ENCODE assay signal across 33 cellular contexts in genomic region chr1:117559985-117560384, GRCh38. TPM values are rescaled to one million over a fixed set of nuclear protein-coding genes. Genes with fewer than 3 reads are reported as not detected.
A peak's percentile ranks its signal among the peaks of the same experiment; 100 is the strongest.
DNase-seq lines count a peak whose midpoint lies in the region; ATAC-seq, FAIRE-seq and TF ChIP-seq lines count a peak whose summit lies in the region.
"Had no signal": no experiment of that assay in that cellular context is flagged by ENCODE, and none has a peak within 500 bp of the region (broad histone marks: within the 10 kb centered on the region; RNA-seq: fewer than 3 reads in every experiment).

No MANE protein-coding gene starts in this region.

- no peaks in the 10 kb centered on the region for H3K9me3 ChIP-seq in CD4-positive, CD25-positive, alpha-beta regulatory T cell (ENCODE audit: control insufficient read depth in 2 of 2, low read length in 2 of 2)
- H3K9me3 ChIP-seq in K562 (replicated peaks; ENCODE audit: control insufficient read depth, insufficient read depth, low read depth, low read length) (peaks cover 8% of the 10 kb centered on the region; the same call in 1 of the 2 replicates), esophagus muscularis mucosa (no peaks in the 10 kb centered on the region)
- no peaks in the 10 kb centered on the region for H3K9me3 ChIP-seq in CD4-positive, alpha-beta T cell (ENCODE audit: control insufficient read depth, low read length)
- H3K9me3 ChIP-seq: A549, BE2C, Caco-2 had no signal

- TF ChIP-seq EP300 in K562 (IDR thresholded peaks at IDR 0.05; ENCODE audit: low read length): peak; percentile 6; the same call in 1 of the 2 replicates
- TF ChIP-seq EP300 in esophagus muscularis mucosa (IDR thresholded peaks at IDR 0.05): no peak

- H3K27me3 Mint-ChIP-seq in CD4-positive, CD25-positive, alpha-beta regulatory T cell: peaks cover 5% of the 10 kb centered on the region
- peaks cover 4% of the 10 kb centered on the region for H3K27me3 Mint-ChIP-seq in CD4-positive, alpha-beta T cell
- H3K27me3 Mint-ChIP-seq in MCF 10A (ENCODE audit: insufficient read depth, unreplicated experiment): peaks cover 9% of the 10 kb centered on the region
- H3K27me3 Mint-ChIP-seq: CD4-positive, alpha-beta memory T cell had no signal

- no peak overlapping the region for H3K4me2 ChIP-seq in K562 (ENCODE audit: insufficient read depth, low read length)
- H3K4me2 ChIP-seq: A549; BLaER1; BLaER1 treated with 17β-estradiol and CSF1 and Interleukin-3, amounts not matched to agents 10 nM and 100 nM had no signal

- FAIRE-seq in K562 (lab: Jason Lieb, UNC): no peak
- FAIRE-seq: A204.1, A549, D721Med had no signal

- intact Hi-C loops in K562 (cut with micrococcal nuclease) (no loop called here), esophagus muscularis mucosa (cut with DNase I) (no loop called here), MCF 10A (cut with micrococcal nuclease) (no loop called here)
- intact Hi-C loops in CD4-positive, alpha-beta T cell (cut with DNase I, micrococcal nuclease): no loop called here

- no TSS peak for BruUV-seq in K562 (replicated peaks; lab: Mats Ljungman, UMichigan)
- BruUV-seq in MCF 10A (replicated peaks; lab: Mats Ljungman, UMichigan): no TSS peak

- TF ChIP-seq RAD21 in K562 (CRISPR knock-in tag; conservative IDR thresholded peaks at IDR 0.05 in 1 of 2, IDR thresholded peaks at IDR 0.05 in 1 of 2): no peak

- peak overlapping the region; percentile 83 for H2AFZ ChIP-seq in K562 (ENCODE audit: low read depth, low read length)

- TF ChIP-seq CTCF in K562 (IDR thresholded peaks at IDR 0.05 in 2 of 3, conservative IDR thresholded peaks at IDR 0.05 in 1 of 3; ENCODE audit: insufficient read depth in 2 of 3, low read depth in 1 of 3, low read length in 3 of 3): no peak
- no peak for TF ChIP-seq CTCF in esophagus muscularis mucosa (IDR thresholded peaks at IDR 0.05)
- TF ChIP-seq CTCF in CD4-positive, alpha-beta T cell (IDR thresholded peaks at IDR 0.05): no peak
- TF ChIP-seq CTCF in MCF 10A (IDR thresholded peaks at IDR 0.05; ENCODE audit: unreplicated experiment): no peak

- H3K4me3 ChIP-seq in CD4-positive, CD25-positive, alpha-beta regulatory T cell (ENCODE audit: low read depth, low read length): no peak overlapping the region
- H3K4me3 ChIP-seq in K562 (no peak overlapping the region), esophagus muscularis mucosa (no peak overlapping the region)
- H3K4me3 ChIP-seq: A549; BLaER1; BLaER1 treated with 17β-estradiol and CSF1 and Interleukin-3, amounts not matched to agents 10 nM and 100 nM had no signal

- POLR2A ChIA-PET in K562 (lab: Yijun Ruan, JAX): interaction anchor here (0.5 kb wide), 1 partner anchor 114 kb away, joined by 3 read pairs; no protein-coding TSS in a partner anchor
- POLR2A ChIA-PET in CD4-positive, alpha-beta T cell (lab: Charles Lee): no interaction called here
- POLR2A ChIA-PET in MCF 10A (lab: Yijun Ruan, JAX): no interaction called here

- in situ Hi-C loops in K562 (cut with MboI): no loop called here

- WGBS in K562 (ENCODE audit: insufficient coverage, low coverage, missing lambda C conversion rate): 17% methylated on average over 3 of the region's 3 CpGs
- 84% methylated on average over 3 of the region's 3 CpGs for WGBS in esophagus muscularis mucosa

- no peaks in the 10 kb centered on the region for H3K4me1 ChIP-seq in CD4-positive, CD25-positive, alpha-beta regulatory T cell (ENCODE audit: control insufficient read depth, insufficient read depth, low read length, poor library complexity, severe bottlenecking)
- peaks cover 8 to 17% of the 10 kb centered on the region in 2 experiments for H3K4me1 ChIP-seq in K562 (replicated peaks in 1 of 2; ENCODE audit: control insufficient read depth in 2 of 2, insufficient read depth in 2 of 2, low read length in 2 of 2)
- no peaks in the 10 kb centered on the region for H3K4me1 ChIP-seq in esophagus muscularis mucosa
- H3K4me1 ChIP-seq: A549, BE2C had no signal

- H4K20me1 ChIP-seq in K562 (replicated peaks; ENCODE audit: control insufficient read depth, insufficient read depth, low read length): no peaks in the 10 kb centered on the region
- H4K20me1 ChIP-seq: BLaER1; BLaER1 treated with 17β-estradiol and CSF1 and Interleukin-3, amounts not matched to agents 10 nM and 100 nM had no signal

- H3K27ac Mint-ChIP-seq in CD4-positive, CD25-positive, alpha-beta regulatory T cell: peak overlapping the region in 2 of 3 donors; percentile 2 to 55
- no peak overlapping the region for H3K27ac Mint-ChIP-seq in CD4-positive, alpha-beta T cell
- H3K27ac Mint-ChIP-seq in MCF 10A (ENCODE audit: low read depth, unreplicated experiment): no peak overlapping the region
- H3K27ac Mint-ChIP-seq: B cell; CD14-positive monocyte; CD4-positive, alpha-beta memory T cell; CD8-positive, alpha-beta T cell had no signal

- H3K79me2 ChIP-seq in K562 (ENCODE audit: control insufficient read depth, insufficient read depth, low read length): no peaks in the 10 kb centered on the region

- no peaks in the 10 kb centered on the region for H3K27me3 ChIP-seq in CD4-positive, CD25-positive, alpha-beta regulatory T cell (ENCODE audit: control insufficient read depth, insufficient read depth, low read length)
- no peaks in the 10 kb centered on the region for H3K27me3 ChIP-seq in K562 (ENCODE audit: control insufficient read depth in 2 of 2, insufficient read depth in 2 of 2, low read length in 2 of 2)
- H3K27me3 ChIP-seq in esophagus muscularis mucosa: no peaks in the 10 kb centered on the region
- no peaks in the 10 kb centered on the region for H3K27me3 ChIP-seq in CD4-positive, alpha-beta T cell (ENCODE audit: control insufficient read depth, insufficient read depth, low read length)
- H3K27me3 ChIP-seq: BE2C; BLaER1; BLaER1 treated with 17β-estradiol and CSF1 and Interleukin-3, amounts not matched to agents 10 nM and 100 nM had no signal

- DNase-seq in CD4-positive, CD25-positive, alpha-beta regulatory T cell: no peak
- DNase-seq in K562 (ENCODE audit: extremely low read depth in 1 of 4, low spot score in 3 of 4) (peak in 1 of 4 experiments; percentile 53), esophagus muscularis mucosa (ENCODE audit: extremely low spot score) (peak; percentile 64), MCF 10A (ENCODE audit: unreplicated experiment) (no peak)
- DNase-seq in CD4-positive, alpha-beta T cell: no peak
- DNase-seq: 8988T; ACHN; AML-193; BE2C; C1 segment of cervical spinal cord; Caco-2; Calu3; CD4-positive, alpha-beta memory T cell; CD8-positive, alpha-beta memory T cell; CD8-positive, alpha-beta T cell; COR-L47; DMS 273 treated with DMSO at 0.1 percent for 48 hours; DMS153; DMS53; DMS79; DMS79 treated with DMSO at 0.1 percent for 48 hours; DND-41; EL had no signal

- H3K4me1 Mint-ChIP-seq in CD4-positive, CD25-positive, alpha-beta regulatory T cell: peaks cover 0 to 4% (median 2%) of the 10 kb centered on the region in 4 donors
- H3K4me1 Mint-ChIP-seq in CD4-positive, alpha-beta T cell (ENCODE audit: low read depth): no peaks in the 10 kb centered on the region
- H3K4me1 Mint-ChIP-seq in MCF 10A (ENCODE audit: insufficient read depth, unreplicated experiment): no peaks in the 10 kb centered on the region
- H3K4me1 Mint-ChIP-seq: CD8-positive, alpha-beta memory T cell had no signal

- no peak overlapping the region for H3K9ac ChIP-seq in K562 (ENCODE audit: insufficient read depth in 1 of 2, low read depth in 2 of 2, low read length in 2 of 2)
- H3K9ac ChIP-seq: BLaER1; BLaER1 treated with 17β-estradiol and CSF1 and Interleukin-3, amounts not matched to agents 10 nM and 100 nM had no signal

- no peaks in the 10 kb centered on the region for H3K9me1 ChIP-seq in K562 (ENCODE audit: control insufficient read depth, insufficient read depth, low read length)

- peaks cover 0 to 10% (median 3%) of the 10 kb centered on the region in 7 donors for H3K9me3 Mint-ChIP-seq in CD4-positive, CD25-positive, alpha-beta regulatory T cell
- peaks cover 6% of the 10 kb centered on the region for H3K9me3 Mint-ChIP-seq in CD4-positive, alpha-beta T cell
- H3K9me3 Mint-ChIP-seq in MCF 10A (ENCODE audit: unreplicated experiment): peaks cover 8% of the 10 kb centered on the region

- no peaks in the 10 kb centered on the region for H3K36me3 ChIP-seq in CD4-positive, CD25-positive, alpha-beta regulatory T cell (ENCODE audit: control insufficient read depth, insufficient read depth, low read length)
- H3K36me3 ChIP-seq in K562 (ENCODE audit: control insufficient read depth, insufficient read depth, low read length) (no peaks in the 10 kb centered on the region), esophagus muscularis mucosa (no peaks in the 10 kb centered on the region)
- H3K36me3 ChIP-seq: BE2C; BLaER1; BLaER1 treated with 17β-estradiol and CSF1 and Interleukin-3, amounts not matched to agents 10 nM and 100 nM had no signal

- H3K4me3 Mint-ChIP-seq in CD4-positive, CD25-positive, alpha-beta regulatory T cell: no peak overlapping the region
- H3K4me3 Mint-ChIP-seq in CD4-positive, alpha-beta T cell: no peak overlapping the region
- no peak overlapping the region for H3K4me3 Mint-ChIP-seq in MCF 10A (ENCODE audit: unreplicated experiment)
- H3K4me3 Mint-ChIP-seq: B cell; CD14-positive monocyte; CD4-positive, alpha-beta memory T cell; CD8-positive, alpha-beta memory T cell; CD8-positive, alpha-beta T cell had no signal

- peaks cover 10% of the 10 kb centered on the region for H3K36me3 Mint-ChIP-seq in CD4-positive, CD25-positive, alpha-beta regulatory T cell
- no peaks in the 10 kb centered on the region for H3K36me3 Mint-ChIP-seq in CD4-positive, alpha-beta T cell (ENCODE audit: low read depth)
- no peaks in the 10 kb centered on the region for H3K36me3 Mint-ChIP-seq in MCF 10A (ENCODE audit: insufficient read depth, unreplicated experiment)
- H3K36me3 Mint-ChIP-seq: CD14-positive monocyte had no signal

- no peak overlapping the region for H3K27ac ChIP-seq in CD4-positive, CD25-positive, alpha-beta regulatory T cell (ENCODE audit: insufficient read depth, low read length, poor library complexity, severe bottlenecking)
- H3K27ac ChIP-seq in K562 (ENCODE audit: extremely low read depth, low read depth, low read length) (no peak overlapping the region), esophagus muscularis mucosa (replicated peaks in 1 of 4) (no peak overlapping the region)
- no peak overlapping the region for H3K27ac ChIP-seq in CD4-positive, alpha-beta T cell (ENCODE audit: low read depth, low read length)
- H3K27ac ChIP-seq: 22Rv1; A549; BLaER1; BLaER1 treated with 17β-estradiol and CSF1 and Interleukin-3, amounts not matched to agents 10 nM and 100 nM; C4-2B had no signal

- CTCF ChIA-PET in K562 (lab: Yijun Ruan, JAX; ENCODE audit: low intra/inter-chr PET ratio) (no interaction called here), MCF 10A (lab: Yijun Ruan, JAX) (interaction anchor here (1.4 kb wide), 1 partner anchor 25 kb away, joined by 5 read pairs; no protein-coding TSS in a partner anchor)
- CTCF ChIA-PET in CD4-positive, alpha-beta T cell (lab: Charles Lee): no interaction called here

- no peak for ATAC-seq in CD4-positive, CD25-positive, alpha-beta regulatory T cell (ENCODE audit: low read depth in 2 of 2)
- peak; percentile 52; the same call in 1 of the 3 replicates for ATAC-seq in K562
- ATAC-seq in GM18511 (IDR thresholded peaks at IDR 0.05; ENCODE audit: unreplicated experiment): no peak
- ATAC-seq in CD4-positive, alpha-beta T cell (ENCODE audit: poor library complexity): no peak
- ATAC-seq: A549; CD8-positive, alpha-beta T cell had no signal

- TF ChIP-seq POLR2A in K562 (conservative IDR thresholded peaks at IDR 0.05): no peak
- TF ChIP-seq POLR2A in esophagus muscularis mucosa (IDR thresholded peaks at IDR 0.05; ENCODE audit: low read depth): no peak

RNA-seq across cellular contexts. Expression of gene TENT5C, which starts 45.9 kb away (rescaled TPM):
- 324 TPM for total RNA-seq in CD4-positive, CD25-positive, alpha-beta regulatory T cell
- 10 to 100 TPM; 19.6 to 64.7 (median 33.0) TPM for polyA plus RNA-seq in CD4-positive, CD25-positive, alpha-beta regulatory T cell
- 12.1 and 13.3 TPM in 2 replicates for total RNA-seq in K562 (2011; cell fraction: chromatin; rRNA removed; ENCODE audit: low replicate concordance)
- total RNA-seq in K562 (2011; cell fraction: nucleolus; rRNA removed): 8.7 and 8.8 TPM in 2 replicates
- total RNA-seq in K562 (2011; cell fraction: nucleoplasm; rRNA removed): 11.4 and 17.1 TPM in 2 replicates
- total RNA-seq in K562 (2014; rRNA removed): 1.8 and 3.6 TPM in 2 replicates
- 4.5 and 5.2 TPM in 2 replicates for total RNA-seq in K562 (2014; rRNA removed; fragmentation: Illumina TruSeq; extraction: Trizol)
- 2.5 and 2.8 TPM in 2 replicates for total RNA-seq in K562 (2015; rRNA removed; fragmentation: Illumina TruSeq; extraction: Trizol)
- 7.1 and 7.7 TPM in 2 replicates for total RNA-seq in K562 (2021)
- 7.7 and 8.2 TPM in 2 replicates for polyA plus RNA-seq in K562 (2011; rRNA removed)
- polyA plus RNA-seq in K562 (2011; cell fraction: cytosol; rRNA removed): 4.5 and 7.5 TPM in 2 replicates
- polyA plus RNA-seq in K562 (2011; cell fraction: nucleus; rRNA removed): 3.9 and 5.1 TPM in 2 replicates
- 2.4 and 3.7 TPM in 2 replicates for polyA plus RNA-seq in K562 (2012)
- polyA plus RNA-seq in K562 (2014; fragmentation: Illumina TruSeq; extraction: Trizol): 3.4 and 4.0 TPM in 2 replicates
- 1 to 10 TPM; 3.8 to 5.0 TPM for polyA plus RNA-seq in K562 (2014; fragmentation: Nextera tagmentation; extraction: Ambion mirVana)
- 2.8 and 2.9 TPM in 2 replicates for polyA plus RNA-seq in K562 (2014; rRNA removed)
- polyA minus RNA-seq in K562 (2011; rRNA and poly(A)+ RNA removed): 26.9 and 28.8 TPM in 2 replicates
- 11.0 and 11.5 TPM in 2 replicates for polyA minus RNA-seq in K562 (2011; cell fraction: cytosol; rRNA and poly(A)+ RNA removed)
- 7.1 and 12.4 TPM in 2 replicates for polyA minus RNA-seq in K562 (2011; cell fraction: nucleus; rRNA and poly(A)+ RNA removed)
- total RNA-seq in esophagus muscularis mucosa: 1 to 10 TPM in 3 of 4 donors, under 1 TPM in 1; 0.92 to 6.8 (median 2.5) TPM
- 100 to 1,000 TPM; 122 to 123 TPM for total RNA-seq in CD4-positive, alpha-beta T cell
- total RNA-seq in MCF 10A (2022): 0.05 TPM in 1 of 2 replicates, not detected in the other

Comparison
In these comparisons a context has a peak if more than half of its experiments do, and no peak if none do; other contexts are left out.
1. H3K27ac Mint-ChIP-seq: peak in CD4-positive, CD25-positive, alpha-beta regulatory T cell (2 of 3); none in CD4-positive, alpha-beta T cell (single experiment) and MCF 10A (single experiment).
2. RNA of gene TENT5C, which starts 45.9 kb away (total RNA-seq): 324 TPM in CD4-positive, CD25-positive, alpha-beta regulatory T cell (single experiment) and 122 to 123 TPM in CD4-positive, alpha-beta T cell; 1.8 to 17.1 TPM in K562, 0.92 to 6.8 TPM in esophagus muscularis mucosa and 0.05 TPM in MCF 10A; every median in the first group is over 4 times any median in the second.